Comparison of ENCODE assay signal across 2 cellular contexts in the genomic region with DNA sequence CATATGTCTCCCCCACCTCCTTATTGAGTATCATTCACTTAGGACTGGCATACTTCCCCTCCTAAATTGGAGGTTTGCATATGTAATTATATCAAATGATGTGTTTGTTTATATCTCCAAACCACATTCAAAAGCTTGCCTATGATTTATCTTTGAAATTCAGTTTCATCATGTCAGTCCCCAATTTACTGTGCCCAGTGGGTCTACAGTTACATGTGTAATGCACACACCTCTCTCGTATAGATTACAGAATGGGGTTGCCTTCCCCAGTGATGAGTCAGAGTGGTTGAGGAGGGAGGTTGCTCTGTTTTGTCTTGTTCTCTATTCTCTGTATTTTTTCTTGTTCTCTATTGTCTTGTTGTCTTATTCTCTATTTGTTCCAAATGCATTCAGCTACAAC.
TF ChIP-seq lines count a peak whose summit lies in the region.

No MANE protein-coding gene starts in this region.

TF ChIP-seq in SK-N-SH treated with all-trans-retinoic acid at 6 μM for 48 hours, 23 proteins besides CTCF, POLR2A, EP300 and RAD21:
- TF ChIP-seq, protein P1, sequence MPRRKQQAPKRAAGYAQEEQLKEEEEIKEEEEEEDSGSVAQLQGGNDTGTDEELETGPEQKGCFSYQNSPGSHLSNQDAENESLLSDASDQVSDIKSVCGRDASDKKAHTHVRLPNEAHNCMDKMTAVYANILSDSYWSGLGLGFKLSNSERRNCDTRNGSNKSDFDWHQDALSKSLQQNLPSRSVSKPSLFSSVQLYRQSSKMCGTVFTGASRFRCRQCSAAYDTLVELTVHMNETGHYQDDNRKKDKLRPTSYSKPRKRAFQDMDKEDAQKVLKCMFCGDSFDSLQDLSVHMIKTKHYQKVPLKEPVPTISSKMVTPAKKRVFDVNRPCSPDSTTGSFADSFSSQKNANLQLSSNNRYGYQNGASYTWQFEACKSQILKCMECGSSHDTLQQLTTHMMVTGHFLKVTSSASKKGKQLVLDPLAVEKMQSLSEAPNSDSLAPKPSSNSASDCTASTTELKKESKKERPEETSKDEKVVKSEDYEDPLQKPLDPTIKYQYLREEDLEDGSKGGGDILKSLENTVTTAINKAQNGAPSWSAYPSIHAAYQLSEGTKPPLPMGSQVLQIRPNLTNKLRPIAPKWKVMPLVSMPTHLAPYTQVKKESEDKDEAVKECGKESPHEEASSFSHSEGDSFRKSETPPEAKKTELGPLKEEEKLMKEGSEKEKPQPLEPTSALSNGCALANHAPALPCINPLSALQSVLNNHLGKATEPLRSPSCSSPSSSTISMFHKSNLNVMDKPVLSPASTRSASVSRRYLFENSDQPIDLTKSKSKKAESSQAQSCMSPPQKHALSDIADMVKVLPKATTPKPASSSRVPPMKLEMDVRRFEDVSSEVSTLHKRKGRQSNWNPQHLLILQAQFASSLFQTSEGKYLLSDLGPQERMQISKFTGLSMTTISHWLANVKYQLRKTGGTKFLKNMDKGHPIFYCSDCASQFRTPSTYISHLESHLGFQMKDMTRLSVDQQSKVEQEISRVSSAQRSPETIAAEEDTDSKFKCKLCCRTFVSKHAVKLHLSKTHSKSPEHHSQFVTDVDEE (CRISPR knock-in tag; IDR thresholded peaks at IDR 0.05), result no peak
- no peak for TF ChIP-seq TOX (CRISPR knock-in tag; IDR thresholded peaks at IDR 0.05; ENCODE audit: borderline replicate concordance)
- TF ChIP-seq, protein P2, sequence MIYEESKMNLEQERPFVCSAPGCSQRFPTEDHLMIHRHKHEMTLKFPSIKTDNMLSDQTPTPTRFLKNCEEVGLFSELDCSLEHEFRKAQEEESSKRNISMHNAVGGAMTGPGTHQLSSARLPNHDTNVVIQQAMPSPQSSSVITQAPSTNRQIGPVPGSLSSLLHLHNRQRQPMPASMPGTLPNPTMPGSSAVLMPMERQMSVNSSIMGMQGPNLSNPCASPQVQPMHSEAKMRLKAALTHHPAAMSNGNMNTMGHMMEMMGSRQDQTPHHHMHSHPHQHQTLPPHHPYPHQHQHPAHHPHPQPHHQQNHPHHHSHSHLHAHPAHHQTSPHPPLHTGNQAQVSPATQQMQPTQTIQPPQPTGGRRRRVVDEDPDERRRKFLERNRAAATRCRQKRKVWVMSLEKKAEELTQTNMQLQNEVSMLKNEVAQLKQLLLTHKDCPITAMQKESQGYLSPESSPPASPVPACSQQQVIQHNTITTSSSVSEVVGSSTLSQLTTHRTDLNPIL (CRISPR knock-in tag; IDR thresholded peaks at IDR 0.05; ENCODE audit: low read depth), result no peak
- no peak for TF ChIP-seq ZNF8 (CRISPR knock-in tag; IDR thresholded peaks at IDR 0.05)
- TF ChIP-seq, protein P3, sequence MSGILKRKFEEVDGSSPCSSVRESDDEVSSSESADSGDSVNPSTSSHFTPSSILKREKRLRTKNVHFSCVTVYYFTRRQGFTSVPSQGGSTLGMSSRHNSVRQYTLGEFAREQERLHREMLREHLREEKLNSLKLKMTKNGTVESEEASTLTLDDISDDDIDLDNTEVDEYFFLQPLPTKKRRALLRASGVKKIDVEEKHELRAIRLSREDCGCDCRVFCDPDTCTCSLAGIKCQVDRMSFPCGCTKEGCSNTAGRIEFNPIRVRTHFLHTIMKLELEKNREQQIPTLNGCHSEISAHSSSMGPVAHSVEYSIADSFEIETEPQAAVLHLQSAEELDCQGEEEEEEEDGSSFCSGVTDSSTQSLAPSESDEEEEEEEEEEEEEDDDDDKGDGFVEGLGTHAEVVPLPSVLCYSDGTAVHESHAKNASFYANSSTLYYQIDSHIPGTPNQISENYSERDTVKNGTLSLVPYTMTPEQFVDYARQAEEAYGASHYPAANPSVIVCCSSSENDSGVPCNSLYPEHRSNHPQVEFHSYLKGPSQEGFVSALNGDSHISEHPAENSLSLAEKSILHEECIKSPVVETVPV (CRISPR knock-in tag; IDR thresholded peaks at IDR 0.05), result no peak
- no peak for TF ChIP-seq OSR1 (CRISPR knock-in tag; IDR thresholded peaks at IDR 0.05)
- no peak for TF ChIP-seq TCF4 (CRISPR knock-in tag; IDR thresholded peaks at IDR 0.05; ENCODE audit: borderline replicate concordance)
- TF ChIP-seq, protein P4, sequence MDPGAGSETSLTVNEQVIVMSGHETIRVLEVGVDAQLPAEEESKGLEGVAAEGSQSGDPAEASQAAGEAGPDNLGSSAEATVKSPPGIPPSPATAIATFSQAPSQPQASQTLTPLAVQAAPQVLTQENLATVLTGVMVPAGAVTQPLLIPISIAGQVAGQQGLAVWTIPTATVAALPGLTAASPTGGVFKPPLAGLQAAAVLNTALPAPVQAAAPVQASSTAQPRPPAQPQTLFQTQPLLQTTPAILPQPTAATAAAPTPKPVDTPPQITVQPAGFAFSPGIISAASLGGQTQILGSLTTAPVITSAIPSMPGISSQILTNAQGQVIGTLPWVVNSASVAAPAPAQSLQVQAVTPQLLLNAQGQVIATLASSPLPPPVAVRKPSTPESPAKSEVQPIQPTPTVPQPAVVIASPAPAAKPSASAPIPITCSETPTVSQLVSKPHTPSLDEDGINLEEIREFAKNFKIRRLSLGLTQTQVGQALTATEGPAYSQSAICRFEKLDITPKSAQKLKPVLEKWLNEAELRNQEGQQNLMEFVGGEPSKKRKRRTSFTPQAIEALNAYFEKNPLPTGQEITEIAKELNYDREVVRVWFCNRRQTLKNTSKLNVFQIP (CRISPR knock-in tag; IDR thresholded peaks at IDR 0.05; ENCODE audit: borderline replicate concordance, low read depth), result no peak
- TF ChIP-seq BACH2 (CRISPR knock-in tag; IDR thresholded peaks at IDR 0.05; ENCODE audit: borderline replicate concordance), result no peak
- TF ChIP-seq ZNF70 (CRISPR knock-in tag; IDR thresholded peaks at IDR 0.05), result no peak
- no peak for TF ChIP-seq CSDC2 (CRISPR knock-in tag; IDR thresholded peaks at IDR 0.05)
- no peak for TF ChIP-seq SNAI2 (CRISPR knock-in tag; IDR thresholded peaks at IDR 0.05)

TF ChIP-seq in SK-N-SH, 30 proteins besides CTCF, POLR2A, EP300 and RAD21 (continued from another document):
- TF ChIP-seq, protein P5, sequence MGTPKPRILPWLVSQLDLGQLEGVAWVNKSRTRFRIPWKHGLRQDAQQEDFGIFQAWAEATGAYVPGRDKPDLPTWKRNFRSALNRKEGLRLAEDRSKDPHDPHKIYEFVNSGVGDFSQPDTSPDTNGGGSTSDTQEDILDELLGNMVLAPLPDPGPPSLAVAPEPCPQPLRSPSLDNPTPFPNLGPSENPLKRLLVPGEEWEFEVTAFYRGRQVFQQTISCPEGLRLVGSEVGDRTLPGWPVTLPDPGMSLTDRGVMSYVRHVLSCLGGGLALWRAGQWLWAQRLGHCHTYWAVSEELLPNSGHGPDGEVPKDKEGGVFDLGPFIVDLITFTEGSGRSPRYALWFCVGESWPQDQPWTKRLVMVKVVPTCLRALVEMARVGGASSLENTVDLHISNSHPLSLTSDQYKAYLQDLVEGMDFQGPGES (IDR thresholded peaks at IDR 0.05; ENCODE audit: low read depth, low read length), result no peak
- TF ChIP-seq RFX5 (IDR thresholded peaks at IDR 0.05; ENCODE audit: low read length), result no peak
- TF ChIP-seq TEAD4 (IDR thresholded peaks at IDR 0.05; ENCODE audit: borderline replicate concordance, insufficient read depth), result no peak
- TF ChIP-seq JUND (IDR thresholded peaks at IDR 0.05), result no peak
- TF ChIP-seq, protein P6, sequence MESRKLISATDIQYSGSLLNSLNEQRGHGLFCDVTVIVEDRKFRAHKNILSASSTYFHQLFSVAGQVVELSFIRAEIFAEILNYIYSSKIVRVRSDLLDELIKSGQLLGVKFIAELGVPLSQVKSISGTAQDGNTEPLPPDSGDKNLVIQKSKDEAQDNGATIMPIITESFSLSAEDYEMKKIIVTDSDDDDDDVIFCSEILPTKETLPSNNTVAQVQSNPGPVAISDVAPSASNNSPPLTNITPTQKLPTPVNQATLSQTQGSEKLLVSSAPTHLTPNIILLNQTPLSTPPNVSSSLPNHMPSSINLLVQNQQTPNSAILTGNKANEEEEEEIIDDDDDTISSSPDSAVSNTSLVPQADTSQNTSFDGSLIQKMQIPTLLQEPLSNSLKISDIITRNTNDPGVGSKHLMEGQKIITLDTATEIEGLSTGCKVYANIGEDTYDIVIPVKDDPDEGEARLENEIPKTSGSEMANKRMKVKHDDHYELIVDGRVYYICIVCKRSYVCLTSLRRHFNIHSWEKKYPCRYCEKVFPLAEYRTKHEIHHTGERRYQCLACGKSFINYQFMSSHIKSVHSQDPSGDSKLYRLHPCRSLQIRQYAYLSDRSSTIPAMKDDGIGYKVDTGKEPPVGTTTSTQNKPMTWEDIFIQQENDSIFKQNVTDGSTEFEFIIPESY (IDR thresholded peaks at IDR 0.05; ENCODE audit: borderline replicate concordance, low read depth), result no peak
- TF ChIP-seq, protein P7, sequence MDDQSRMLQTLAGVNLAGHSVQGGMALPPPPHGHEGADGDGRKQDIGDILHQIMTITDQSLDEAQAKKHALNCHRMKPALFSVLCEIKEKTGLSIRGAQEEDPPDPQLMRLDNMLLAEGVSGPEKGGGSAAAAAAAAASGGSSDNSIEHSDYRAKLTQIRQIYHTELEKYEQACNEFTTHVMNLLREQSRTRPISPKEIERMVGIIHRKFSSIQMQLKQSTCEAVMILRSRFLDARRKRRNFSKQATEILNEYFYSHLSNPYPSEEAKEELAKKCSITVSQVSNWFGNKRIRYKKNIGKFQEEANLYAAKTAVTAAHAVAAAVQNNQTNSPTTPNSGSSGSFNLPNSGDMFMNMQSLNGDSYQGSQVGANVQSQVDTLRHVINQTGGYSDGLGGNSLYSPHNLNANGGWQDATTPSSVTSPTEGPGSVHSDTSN (IDR thresholded peaks at IDR 0.05), result no peak
